In the genomic region with DNA sequence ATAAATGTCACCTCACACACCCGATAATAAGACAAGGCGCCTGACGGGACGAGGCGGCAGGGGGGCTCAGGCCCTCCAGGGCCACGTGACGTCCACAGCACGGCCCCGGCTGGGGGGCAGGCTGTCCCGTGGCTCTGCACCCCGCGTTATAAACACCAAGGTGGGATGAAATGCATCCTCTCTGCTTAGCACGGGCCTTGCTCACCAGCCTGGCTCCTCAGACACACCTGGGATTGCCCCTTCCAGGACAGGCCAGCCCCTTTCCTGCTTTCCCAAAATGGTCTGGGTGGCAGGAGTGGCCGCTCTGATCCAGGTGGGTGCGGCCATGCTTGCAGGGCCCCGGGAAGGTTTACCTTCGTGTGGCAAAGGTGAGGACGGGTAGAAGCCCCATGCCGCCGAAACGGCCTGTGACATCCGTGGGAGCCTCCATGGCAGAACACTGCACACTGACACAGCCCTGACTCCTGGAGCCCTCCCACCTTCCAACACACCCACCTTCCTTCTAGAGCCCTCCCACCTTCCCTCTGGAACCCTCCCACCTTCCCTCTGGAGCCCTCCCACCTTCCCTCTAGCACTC, we compare ENCODE assay signal across 3 cellular contexts.
TF ChIP-seq lines count a peak whose summit lies in the region.

No MANE protein-coding gene starts in this region.

TF ChIP-seq in SK-N-SH treated with all-trans-retinoic acid at 6 μM for 48 hours, 23 proteins besides CTCF, POLR2A, EP300 and RAD21:
- TF ChIP-seq OSR1 (CRISPR knock-in tag; IDR thresholded peaks at IDR 0.05) (no peak), PPARA (CRISPR knock-in tag; IDR thresholded peaks at IDR 0.05; ENCODE audit: borderline replicate concordance) (no peak), BACH2 (CRISPR knock-in tag; IDR thresholded peaks at IDR 0.05; ENCODE audit: borderline replicate concordance) (no peak), ZNF565 (CRISPR knock-in tag; conservative IDR thresholded peaks at IDR 0.05; ENCODE audit: low read depth) (no peak), ISL1 (CRISPR knock-in tag; IDR thresholded peaks at IDR 0.05) (no peak), ZNF70 (CRISPR knock-in tag; IDR thresholded peaks at IDR 0.05) (no peak), TOX (CRISPR knock-in tag; IDR thresholded peaks at IDR 0.05; ENCODE audit: borderline replicate concordance) (no peak), ZFP30 (CRISPR knock-in tag; IDR thresholded peaks at IDR 0.05) (no peak), ZC3H10 (CRISPR knock-in tag; IDR thresholded peaks at IDR 0.05) (no peak), SNAI2 (CRISPR knock-in tag; IDR thresholded peaks at IDR 0.05) (no peak), TCF4 (CRISPR knock-in tag; IDR thresholded peaks at IDR 0.05; ENCODE audit: borderline replicate concordance) (no peak)
- TF ChIP-seq, protein P1, sequence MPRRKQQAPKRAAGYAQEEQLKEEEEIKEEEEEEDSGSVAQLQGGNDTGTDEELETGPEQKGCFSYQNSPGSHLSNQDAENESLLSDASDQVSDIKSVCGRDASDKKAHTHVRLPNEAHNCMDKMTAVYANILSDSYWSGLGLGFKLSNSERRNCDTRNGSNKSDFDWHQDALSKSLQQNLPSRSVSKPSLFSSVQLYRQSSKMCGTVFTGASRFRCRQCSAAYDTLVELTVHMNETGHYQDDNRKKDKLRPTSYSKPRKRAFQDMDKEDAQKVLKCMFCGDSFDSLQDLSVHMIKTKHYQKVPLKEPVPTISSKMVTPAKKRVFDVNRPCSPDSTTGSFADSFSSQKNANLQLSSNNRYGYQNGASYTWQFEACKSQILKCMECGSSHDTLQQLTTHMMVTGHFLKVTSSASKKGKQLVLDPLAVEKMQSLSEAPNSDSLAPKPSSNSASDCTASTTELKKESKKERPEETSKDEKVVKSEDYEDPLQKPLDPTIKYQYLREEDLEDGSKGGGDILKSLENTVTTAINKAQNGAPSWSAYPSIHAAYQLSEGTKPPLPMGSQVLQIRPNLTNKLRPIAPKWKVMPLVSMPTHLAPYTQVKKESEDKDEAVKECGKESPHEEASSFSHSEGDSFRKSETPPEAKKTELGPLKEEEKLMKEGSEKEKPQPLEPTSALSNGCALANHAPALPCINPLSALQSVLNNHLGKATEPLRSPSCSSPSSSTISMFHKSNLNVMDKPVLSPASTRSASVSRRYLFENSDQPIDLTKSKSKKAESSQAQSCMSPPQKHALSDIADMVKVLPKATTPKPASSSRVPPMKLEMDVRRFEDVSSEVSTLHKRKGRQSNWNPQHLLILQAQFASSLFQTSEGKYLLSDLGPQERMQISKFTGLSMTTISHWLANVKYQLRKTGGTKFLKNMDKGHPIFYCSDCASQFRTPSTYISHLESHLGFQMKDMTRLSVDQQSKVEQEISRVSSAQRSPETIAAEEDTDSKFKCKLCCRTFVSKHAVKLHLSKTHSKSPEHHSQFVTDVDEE (CRISPR knock-in tag; IDR thresholded peaks at IDR 0.05): no peak

TF ChIP-seq in SK-N-SH, 30 proteins besides CTCF, POLR2A, EP300 and RAD21:
- TF ChIP-seq FOSL2 (IDR thresholded peaks at IDR 0.05; ENCODE audit: borderline replicate concordance, low read depth) (no peak), JUND (IDR thresholded peaks at IDR 0.05) (no peak), FOXM1 (IDR thresholded peaks at IDR 0.05; ENCODE audit: low read depth) (no peak), RXRA (IDR thresholded peaks at IDR 0.05; ENCODE audit: borderline replicate concordance, low read depth) (no peak), PBX3 (IDR thresholded peaks at IDR 0.05) (no peak), CHD2 (IDR thresholded peaks at IDR 0.05; ENCODE audit: low read length, partially characterized antibody) (no peak), MXI1 (IDR thresholded peaks at IDR 0.05; ENCODE audit: low read depth, low read length) (no peak)

TF ChIP-seq in WTC11, 78 proteins besides CTCF, POLR2A, EP300 and RAD21 (continued from another document):
- TF ChIP-seq ZBTB21 (CRISPR knock-in tag; IDR thresholded peaks at IDR 0.05; ENCODE audit: borderline replicate concordance): no peak
TF ChIP-seq in WTC11: peak in this region for 1.
